ENCODE assay signal across 8 cellular contexts in genomic region chr2:46700435-46700834, GRCh38. TPM values are rescaled to one million over a fixed set of nuclear protein-coding genes. Genes with fewer than 3 reads are reported as not detected.
A peak's percentile ranks its signal among the peaks of the same experiment; 100 is the strongest.
DNase-seq lines count a peak whose midpoint lies in the region; ATAC-seq, FAIRE-seq and TF ChIP-seq lines count a peak whose summit lies in the region.

No MANE protein-coding gene starts in this region.

- peaks cover 25% of the 10 kb centered on the region for H3K4me1 Mint-ChIP-seq in astrocyte (ENCODE audit: low read depth, unreplicated experiment)

- H3K27me3 Mint-ChIP-seq in astrocyte (ENCODE audit: low read depth, unreplicated experiment) = no peaks in the 10 kb centered on the region

- ATAC-seq in heart right ventricle (no peak), lower lobe of right lung (no peak), upper lobe of left lung (ENCODE audit: low FRiP score in 2 of 2) (no peak), GM21381 (IDR thresholded peaks at IDR 0.05; ENCODE audit: unreplicated experiment) (no peak), HG03196 (IDR thresholded peaks at IDR 0.05; ENCODE audit: unreplicated experiment) (no peak)

- peak overlapping the region; percentile 96 for H3K9ac ChIP-seq in astrocyte (ENCODE audit: low read length)

- TF ChIP-seq CTCF in heart right ventricle (IDR thresholded peaks at IDR 0.05) = no peak
- TF ChIP-seq CTCF in astrocyte (IDR thresholded peaks at IDR 0.05; ENCODE audit: insufficient read depth, low read depth, low read length) = no peak
- no peak for TF ChIP-seq CTCF in lower lobe of right lung (IDR thresholded peaks at IDR 0.05)
- no peak for TF ChIP-seq CTCF in upper lobe of left lung (IDR thresholded peaks at IDR 0.05)

- peak overlapping the region in 9 of 10 donors; percentile 69 to 94 (median 79) for H3K4me3 ChIP-seq in heart right ventricle
- peak overlapping the region; percentile 94 for H3K4me3 ChIP-seq in astrocyte (ENCODE audit: insufficient read depth, low read depth, low read length)
- peak overlapping the region; percentile 76 for H3K4me3 ChIP-seq in lower lobe of right lung
- H3K4me3 ChIP-seq in upper lobe of left lung = peak overlapping the region; percentile 68 to 89 (median 82)

- peak overlapping the region; percentile 97 for H3K27ac Mint-ChIP-seq in astrocyte (ENCODE audit: unreplicated experiment)

- intact Hi-C loops in heart right ventricle (cut with DNase I) (loop anchor here in 3 of 10 donors (5.0 to 10.0 kb wide), 3 partner anchors 62 to 172 kb away; no protein-coding TSS in a partner anchor), cardiac septum (cut with DNase I) (no loop called here), lower lobe of right lung (cut with DNase I) (no loop called here)

- no peaks in the 10 kb centered on the region for H3K9me3 ChIP-seq in heart right ventricle
- no peaks in the 10 kb centered on the region for H3K9me3 ChIP-seq in astrocyte (ENCODE audit: insufficient read depth, low read depth, low read length)
- no peaks in the 10 kb centered on the region for H3K9me3 ChIP-seq in lower lobe of right lung
- H3K9me3 ChIP-seq in upper lobe of left lung = no peaks in the 10 kb centered on the region

- no peaks in the 10 kb centered on the region for H3K9me3 Mint-ChIP-seq in astrocyte (ENCODE audit: unreplicated experiment)

- no peak for FAIRE-seq in astrocyte (lab: Jason Lieb, UNC)

- WGBS in heart right ventricle, 2 donors = 50 to 52% methylated on average over 6 of the region's 6 CpGs
- 48 to 51% methylated on average over 6 of the region's 6 CpGs for WGBS in upper lobe of left lung, 2 donors

- H3K79me2 ChIP-seq in astrocyte (ENCODE audit: insufficient read depth, low read length) = peaks cover 61% of the 10 kb centered on the region

- H3K27me3 ChIP-seq in heart right ventricle = no peaks in the 10 kb centered on the region
- no peaks in the 10 kb centered on the region for H3K27me3 ChIP-seq in astrocyte (ENCODE audit: insufficient read depth, low read length)
- H3K27me3 ChIP-seq in lower lobe of right lung (ENCODE audit: low read depth) = no peaks in the 10 kb centered on the region
- H3K27me3 ChIP-seq in upper lobe of left lung = no peaks in the 10 kb centered on the region

- H3K36me3 ChIP-seq in heart right ventricle = no peaks in the 10 kb centered on the region
- H3K36me3 ChIP-seq in astrocyte (ENCODE audit: insufficient read depth, low read length) = no peaks in the 10 kb centered on the region
- no peaks in the 10 kb centered on the region for H3K36me3 ChIP-seq in lower lobe of right lung
- H3K36me3 ChIP-seq in upper lobe of left lung = no peaks in the 10 kb centered on the region

- DNase-seq in heart right ventricle (no peak), cardiac septum (ENCODE audit: low spot score) (no peak), astrocyte (ENCODE audit: low read depth) (no peak), lower lobe of right lung (no peak), upper lobe of left lung (no peak), erythroblast (lab: John Stamatoyannopoulos, UW) (no peak)

- no peak overlapping the region for H2AFZ ChIP-seq in astrocyte (ENCODE audit: low read depth, low read length)

- TF ChIP-seq POLR2A in upper lobe of left lung (IDR thresholded peaks at IDR 0.05) (no peak), erythroblast (IDR thresholded peaks at IDR 0.05; ENCODE audit: low read length) (no peak)

- no peak for TF ChIP-seq EP300 in upper lobe of left lung (IDR thresholded peaks at IDR 0.05)

- H3K4me1 ChIP-seq in heart right ventricle = peaks cover 2 to 63% (median 52%) of the 10 kb centered on the region in 9 donors
- peaks cover 16% of the 10 kb centered on the region for H3K4me1 ChIP-seq in astrocyte (ENCODE audit: insufficient read depth, low read length)
- peaks cover 27% of the 10 kb centered on the region for H3K4me1 ChIP-seq in lower lobe of right lung
- peaks cover 17 to 54% (median 36%) of the 10 kb centered on the region in 4 donors for H3K4me1 ChIP-seq in upper lobe of left lung

- peaks cover 49% of the 10 kb centered on the region for H4K20me1 ChIP-seq in astrocyte (ENCODE audit: insufficient read depth, low read length)

- peak overlapping the region; percentile 92 for H3K4me2 ChIP-seq in astrocyte (ENCODE audit: low read length)

- no peaks in the 10 kb centered on the region for H3K36me3 Mint-ChIP-seq in astrocyte (ENCODE audit: low read depth, unreplicated experiment)

- H3K4me3 Mint-ChIP-seq in astrocyte (ENCODE audit: unreplicated experiment) = peak overlapping the region; percentile 100

- H3K27ac ChIP-seq in heart right ventricle (peak overlapping the region in 8 of 10 donors; percentile 92 to 99 (median 96)), astrocyte (ENCODE audit: low read depth, low read length) (peak overlapping the region; percentile 91), lower lobe of right lung (no peak overlapping the region), upper lobe of left lung (peak overlapping the region in 2 of 4 donors; percentile 87 to 98)

RNA-seq across cellular contexts. Expression of gene SOCS5, which starts 1.3 kb away (rescaled TPM):
- 10 to 100 TPM; 17.8 to 25.5 (median 20.3) TPM for total RNA-seq in heart right ventricle
- 10 to 100 TPM in 1 of 2 donors, 1 to 10 TPM in 1; 9.4 to 14.2 TPM for polyA plus RNA-seq in heart right ventricle
- 25.3 TPM for total RNA-seq in cardiac septum
- total RNA-seq in astrocyte = 16.5 TPM in 2 replicates
- total RNA-seq in lower lobe of right lung = 21.4 TPM
- total RNA-seq in upper lobe of left lung = 10 to 100 TPM; 18.8 to 41.2 (median 22.1) TPM
